18 cellular contexts compared by ENCODE assay signal in the genomic region with DNA sequence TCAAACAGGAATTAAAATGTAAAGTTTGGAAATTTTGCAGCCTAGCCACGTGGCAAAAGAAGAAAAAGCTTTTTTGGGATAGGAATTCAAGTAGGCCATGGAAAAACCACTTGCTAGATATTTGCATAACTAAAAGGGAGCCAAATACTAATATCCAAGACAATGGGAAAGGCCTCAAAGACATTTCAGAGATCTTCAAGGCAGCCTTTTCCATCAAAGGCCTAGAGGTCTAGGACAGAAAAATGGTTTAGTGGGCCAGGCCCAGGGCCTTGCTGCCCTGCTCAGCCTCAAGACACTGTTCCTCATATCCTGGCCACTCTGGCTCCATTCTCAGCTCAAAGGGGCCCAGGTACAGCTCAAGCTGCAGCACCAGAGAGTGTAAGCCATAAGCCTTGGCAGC.
DNase-seq lines count a peak whose midpoint lies in the region; ATAC-seq, FAIRE-seq and TF ChIP-seq lines count a peak whose summit lies in the region.
"Had no signal": no experiment of that assay in that cellular context is flagged by ENCODE, and none has a peak within 500 bp of the region (broad histone marks: within the 10 kb centered on the region; RNA-seq: fewer than 3 reads in every experiment).

No MANE protein-coding gene starts in this region.

- no peak for TF ChIP-seq POLR2A in sigmoid colon (IDR thresholded peaks at IDR 0.05)
- TF ChIP-seq POLR2A in prostate gland (IDR thresholded peaks at IDR 0.05) = no peak

- no peak overlapping the region for H3K27ac Mint-ChIP-seq in WTC11
- no peak overlapping the region for H3K27ac Mint-ChIP-seq in CD8-positive, alpha-beta memory T cell
- H3K27ac Mint-ChIP-seq: CD4-positive, alpha-beta memory T cell had no signal

- peaks cover 17% of the 10 kb centered on the region for H3K9me3 ChIP-seq in HUES48 (ENCODE audit: control insufficient read depth, insufficient read depth, low read length)
- H3K9me3 ChIP-seq in neuronal stem cell (replicated peaks in 1 of 2; ENCODE audit: control insufficient read depth in 2 of 2, insufficient read depth in 1 of 2, low read depth in 1 of 2, low read length in 2 of 2) = no peaks in the 10 kb centered on the region
- H3K9me3 ChIP-seq in sigmoid colon = peaks cover 0 to 6% (median 0%) of the 10 kb centered on the region in 4 donors
- no peaks in the 10 kb centered on the region for H3K9me3 ChIP-seq in prostate gland
- no peaks in the 10 kb centered on the region for H3K9me3 ChIP-seq in CD8-positive, alpha-beta memory T cell (ENCODE audit: low read length)
- H3K9me3 ChIP-seq in small intestine (ENCODE audit: control insufficient read depth, low read depth) = no peaks in the 10 kb centered on the region
- H3K9me3 ChIP-seq: Caco-2 had no signal

- H3K4ac ChIP-seq in neuronal stem cell (ENCODE audit: low read length) = no peak overlapping the region

- no peaks in the 10 kb centered on the region for H3K79me1 ChIP-seq in neuronal stem cell (ENCODE audit: low read depth, low read length)

- no peak overlapping the region for H2AFZ ChIP-seq in neuronal stem cell (ENCODE audit: low read length)

- H3K27me3 Mint-ChIP-seq in WTC11 (ENCODE audit: low read depth) = no peaks in the 10 kb centered on the region
- H3K27me3 Mint-ChIP-seq in CD8-positive, alpha-beta memory T cell = peaks cover 3 to 9% of the 10 kb centered on the region in 2 donors

- no peak overlapping the region for H2BK120ac ChIP-seq in neuronal stem cell (ENCODE audit: low read depth, low read length)

- no peak overlapping the region for H4K91ac ChIP-seq in neuronal stem cell (ENCODE audit: low read depth, low read length, poor library complexity)

- H3K14ac ChIP-seq in neuronal stem cell (ENCODE audit: low read length) = peak overlapping the region; percentile 47

- no peak overlapping the region for H3K4me3 Mint-ChIP-seq in WTC11
- H3K4me3 Mint-ChIP-seq in CD8-positive, alpha-beta memory T cell = no peak overlapping the region
- H3K4me3 Mint-ChIP-seq: CD4-positive, alpha-beta memory T cell had no signal

- H3K27ac ChIP-seq in HUES48 (ENCODE audit: low read depth, low read length) (peak overlapping the region; percentile 73), neuronal stem cell (replicated peaks; ENCODE audit: low read length) (no peak overlapping the region), sigmoid colon (no peak overlapping the region), prostate gland (no peak overlapping the region), small intestine (ENCODE audit: low read depth in 1 of 2, low read length in 1 of 2) (no peak overlapping the region)
- no peak overlapping the region for H3K27ac ChIP-seq in CD8-positive, alpha-beta memory T cell (ENCODE audit: low read depth, low read length)

- POLR2A ChIA-PET in WTC11 (lab: Charles Lee) = no interaction called here
- POLR2A ChIA-PET in CD8-positive, alpha-beta memory T cell (lab: Charles Lee) = no interaction called here

- peaks cover 47% of the 10 kb centered on the region for H3K36me3 Mint-ChIP-seq in WTC11
- peaks cover 0 to 17% (median 0%) of the 10 kb centered on the region in 3 donors for H3K36me3 Mint-ChIP-seq in CD8-positive, alpha-beta memory T cell

- H3K9me3 Mint-ChIP-seq in WTC11 = peaks cover 48% of the 10 kb centered on the region
- H3K9me3 Mint-ChIP-seq in CD8-positive, alpha-beta memory T cell = peaks cover 0 to 11% (median 5%) of the 10 kb centered on the region in 5 donors

- no peaks in the 10 kb centered on the region for H3K27me3 ChIP-seq in HUES48 (ENCODE audit: control insufficient read depth, insufficient read depth, low read length)
- H3K27me3 ChIP-seq in neuronal stem cell (ENCODE audit: control insufficient read depth in 3 of 3, insufficient read depth in 3 of 3, low read depth in 1 of 3, low read length in 3 of 3) = no peaks in the 10 kb centered on the region
- no peaks in the 10 kb centered on the region for H3K27me3 ChIP-seq in sigmoid colon
- no peaks in the 10 kb centered on the region for H3K27me3 ChIP-seq in prostate gland (replicated peaks; ENCODE audit: insufficient read depth)
- no peaks in the 10 kb centered on the region for H3K27me3 ChIP-seq in CD8-positive, alpha-beta memory T cell (ENCODE audit: insufficient read depth, low read length, poor library complexity, severe bottlenecking)
- H3K27me3 ChIP-seq in small intestine (ENCODE audit: control insufficient read depth in 2 of 2, insufficient read depth in 2 of 2, low read length in 2 of 2) = peaks cover 0 to 2% of the 10 kb centered on the region in 2 donors

- FAIRE-seq in small intestine (lab: Jason Lieb, UNC) = no peak
- FAIRE-seq: GM12891, GM18507 had no signal

- DNase-seq in WTC11 (ENCODE audit: low spot score) (no peak), neuronal stem cell (ENCODE audit: low spot score) (no peak), sigmoid colon (no peak), prostate gland (ENCODE audit: low spot score) (no peak), small intestine (no peak)
- no peak for DNase-seq in CD8-positive, alpha-beta memory T cell
- DNase-seq: C1 segment of cervical spinal cord; Caco-2; CD4-positive, alpha-beta memory T cell; DMS153; DND-41; GF-D8; GOT3; H7; HCEC 1CT had no signal

- H3K9ac ChIP-seq in HUES48 (ENCODE audit: low read depth, low read length) = no peak overlapping the region
- no peak overlapping the region for H3K9ac ChIP-seq in neuronal stem cell (ENCODE audit: low read depth, low read length, poor library complexity)

- H3K36me3 ChIP-seq in HUES48 (ENCODE audit: control insufficient read depth, insufficient read depth, low read length) = no peaks in the 10 kb centered on the region
- no peaks in the 10 kb centered on the region for H3K36me3 ChIP-seq in neuronal stem cell (replicated peaks in 1 of 2; ENCODE audit: control insufficient read depth in 2 of 2, insufficient read depth in 2 of 2, low read length in 2 of 2)
- no peaks in the 10 kb centered on the region for H3K36me3 ChIP-seq in sigmoid colon
- no peaks in the 10 kb centered on the region for H3K36me3 ChIP-seq in prostate gland
- no peaks in the 10 kb centered on the region for H3K36me3 ChIP-seq in CD8-positive, alpha-beta memory T cell (ENCODE audit: insufficient read depth, low read length)
- H3K36me3 ChIP-seq in small intestine (ENCODE audit: control insufficient read depth in 2 of 2, insufficient read depth in 2 of 2, low read length in 2 of 2) = no peaks in the 10 kb centered on the region

- no peak overlapping the region for H4K8ac ChIP-seq in neuronal stem cell (ENCODE audit: low read depth, low read length)

- H3K4me1 Mint-ChIP-seq in WTC11 = peaks cover 8% of the 10 kb centered on the region; the same call in 1 of the 2 replicates
- H3K4me1 Mint-ChIP-seq in CD8-positive, alpha-beta memory T cell = no peaks in the 10 kb centered on the region
- H3K4me1 Mint-ChIP-seq: CD4-positive, alpha-beta memory T cell had no signal

- H2BK5ac ChIP-seq in neuronal stem cell (ENCODE audit: low read length) = no peak overlapping the region

- H3K4me2 ChIP-seq in neuronal stem cell (ENCODE audit: insufficient read depth, low read length, poor library complexity, severe bottlenecking) = no peak overlapping the region

- no peak overlapping the region for H3K4me3 ChIP-seq in HUES48 (ENCODE audit: low read depth, low read length)
- H3K4me3 ChIP-seq in neuronal stem cell (ENCODE audit: low read length in 2 of 2) = no peak overlapping the region
- H3K4me3 ChIP-seq in sigmoid colon = no peak overlapping the region
- no peak overlapping the region for H3K4me3 ChIP-seq in prostate gland
- H3K4me3 ChIP-seq in CD8-positive, alpha-beta memory T cell (ENCODE audit: low read length) = no peak overlapping the region
- H3K4me3 ChIP-seq in small intestine (ENCODE audit: low read depth in 1 of 2, low read length in 2 of 2) = no peak overlapping the region

- no peak overlapping the region for H2BK15ac ChIP-seq in neuronal stem cell (ENCODE audit: low read length)

- H2BK12ac ChIP-seq in neuronal stem cell (ENCODE audit: low read length) = no peak overlapping the region

- TF ChIP-seq EP300 in sigmoid colon (IDR thresholded peaks at IDR 0.05) = no peak

- no peak overlapping the region for H3K23ac ChIP-seq in neuronal stem cell (ENCODE audit: low read depth, low read length, poor library complexity)

- no CpG with 5 or more reads among the region's 1 CpG for WGBS in neuronal stem cell (ENCODE audit: extremely low coverage in 2 of 2, insufficient read length in 2 of 2, insufficient replicate concordance in 1 of 2), 2 donors
- WGBS in sigmoid colon, 2 donors = 60 to 80% methylated on average over 1 of the region's 1 CpG
- 76% methylated on average over 1 of the region's 1 CpG for WGBS in prostate gland
- 52 to 77% (median 67%) methylated on average over 1 of the region's 1 CpG for WGBS in small intestine, 3 donors

- peak; percentile 71 for ATAC-seq in WTC11

- no peaks in the 10 kb centered on the region; the same call in 1 of the 2 replicates for H3K4me1 ChIP-seq in HUES48 (ENCODE audit: control insufficient read depth, insufficient read depth, low read length)
- H3K4me1 ChIP-seq in neuronal stem cell (ENCODE audit: control insufficient read depth in 2 of 2, insufficient read depth in 1 of 2, low read depth in 1 of 2, low read length in 2 of 2) = no peaks in the 10 kb centered on the region
- H3K4me1 ChIP-seq in sigmoid colon = no peaks in the 10 kb centered on the region
- H3K4me1 ChIP-seq in prostate gland (replicated peaks) = no peaks in the 10 kb centered on the region
- H3K4me1 ChIP-seq in CD8-positive, alpha-beta memory T cell (ENCODE audit: insufficient read depth, low read length) = no peaks in the 10 kb centered on the region
- no peaks in the 10 kb centered on the region for H3K4me1 ChIP-seq in small intestine (ENCODE audit: control insufficient read depth in 2 of 2, insufficient read depth in 1 of 2, low read depth in 1 of 2, low read length in 1 of 2)
- H3K4me1 ChIP-seq: Caco-2 had no signal

- intact Hi-C loops in sigmoid colon (cut with DNase I) (no loop called here), prostate gland (cut with DNase I) (no loop called here)

- TF ChIP-seq CTCF in WTC11 (IDR thresholded peaks at IDR 0.05) (no peak), sigmoid colon (IDR thresholded peaks at IDR 0.05) (no peak), prostate gland (IDR thresholded peaks at IDR 0.05) (no peak)

- peak overlapping the region; percentile 32 for H3K18ac ChIP-seq in neuronal stem cell (ENCODE audit: low read length)

- CTCF ChIA-PET in WTC11 (lab: Charles Lee) = no interaction called here
- CTCF ChIA-PET in CD8-positive, alpha-beta memory T cell (lab: Charles Lee) = no interaction called here

- no peak overlapping the region for H2AK5ac ChIP-seq in neuronal stem cell (ENCODE audit: low read depth, low read length)
